1 cellular context compared by ENCODE assay signal in the genomic region with DNA sequence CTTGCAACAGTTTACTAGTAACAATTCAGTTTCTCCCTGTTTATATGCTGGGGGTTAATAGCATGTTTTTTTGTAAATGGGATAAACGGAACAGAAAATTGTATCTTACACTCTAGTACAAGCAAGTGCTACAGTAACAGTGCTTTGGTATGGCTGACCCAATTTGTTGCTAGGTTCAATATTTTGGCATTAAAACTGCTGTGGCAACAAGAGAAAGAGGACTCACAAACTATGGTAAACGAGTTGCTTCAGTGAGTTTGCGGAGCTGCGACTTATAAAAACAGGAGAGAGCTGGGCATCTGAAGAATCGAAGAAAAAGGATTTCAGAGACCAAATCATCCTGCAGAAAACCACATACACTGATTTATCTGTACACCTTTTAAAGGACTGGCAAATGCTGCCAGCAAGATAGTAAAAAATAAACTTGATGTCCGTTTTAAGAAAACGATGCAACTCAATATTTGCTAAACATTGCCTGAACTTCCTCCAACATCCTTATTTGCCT.
TF ChIP-seq lines count a peak whose summit lies in the region.

No MANE protein-coding gene starts in this region.

TF ChIP-seq in GM23338, 12 proteins besides CTCF, POLR2A, EP300 and RAD21 (continued from another document):
- TF ChIP-seq, protein P1, sequence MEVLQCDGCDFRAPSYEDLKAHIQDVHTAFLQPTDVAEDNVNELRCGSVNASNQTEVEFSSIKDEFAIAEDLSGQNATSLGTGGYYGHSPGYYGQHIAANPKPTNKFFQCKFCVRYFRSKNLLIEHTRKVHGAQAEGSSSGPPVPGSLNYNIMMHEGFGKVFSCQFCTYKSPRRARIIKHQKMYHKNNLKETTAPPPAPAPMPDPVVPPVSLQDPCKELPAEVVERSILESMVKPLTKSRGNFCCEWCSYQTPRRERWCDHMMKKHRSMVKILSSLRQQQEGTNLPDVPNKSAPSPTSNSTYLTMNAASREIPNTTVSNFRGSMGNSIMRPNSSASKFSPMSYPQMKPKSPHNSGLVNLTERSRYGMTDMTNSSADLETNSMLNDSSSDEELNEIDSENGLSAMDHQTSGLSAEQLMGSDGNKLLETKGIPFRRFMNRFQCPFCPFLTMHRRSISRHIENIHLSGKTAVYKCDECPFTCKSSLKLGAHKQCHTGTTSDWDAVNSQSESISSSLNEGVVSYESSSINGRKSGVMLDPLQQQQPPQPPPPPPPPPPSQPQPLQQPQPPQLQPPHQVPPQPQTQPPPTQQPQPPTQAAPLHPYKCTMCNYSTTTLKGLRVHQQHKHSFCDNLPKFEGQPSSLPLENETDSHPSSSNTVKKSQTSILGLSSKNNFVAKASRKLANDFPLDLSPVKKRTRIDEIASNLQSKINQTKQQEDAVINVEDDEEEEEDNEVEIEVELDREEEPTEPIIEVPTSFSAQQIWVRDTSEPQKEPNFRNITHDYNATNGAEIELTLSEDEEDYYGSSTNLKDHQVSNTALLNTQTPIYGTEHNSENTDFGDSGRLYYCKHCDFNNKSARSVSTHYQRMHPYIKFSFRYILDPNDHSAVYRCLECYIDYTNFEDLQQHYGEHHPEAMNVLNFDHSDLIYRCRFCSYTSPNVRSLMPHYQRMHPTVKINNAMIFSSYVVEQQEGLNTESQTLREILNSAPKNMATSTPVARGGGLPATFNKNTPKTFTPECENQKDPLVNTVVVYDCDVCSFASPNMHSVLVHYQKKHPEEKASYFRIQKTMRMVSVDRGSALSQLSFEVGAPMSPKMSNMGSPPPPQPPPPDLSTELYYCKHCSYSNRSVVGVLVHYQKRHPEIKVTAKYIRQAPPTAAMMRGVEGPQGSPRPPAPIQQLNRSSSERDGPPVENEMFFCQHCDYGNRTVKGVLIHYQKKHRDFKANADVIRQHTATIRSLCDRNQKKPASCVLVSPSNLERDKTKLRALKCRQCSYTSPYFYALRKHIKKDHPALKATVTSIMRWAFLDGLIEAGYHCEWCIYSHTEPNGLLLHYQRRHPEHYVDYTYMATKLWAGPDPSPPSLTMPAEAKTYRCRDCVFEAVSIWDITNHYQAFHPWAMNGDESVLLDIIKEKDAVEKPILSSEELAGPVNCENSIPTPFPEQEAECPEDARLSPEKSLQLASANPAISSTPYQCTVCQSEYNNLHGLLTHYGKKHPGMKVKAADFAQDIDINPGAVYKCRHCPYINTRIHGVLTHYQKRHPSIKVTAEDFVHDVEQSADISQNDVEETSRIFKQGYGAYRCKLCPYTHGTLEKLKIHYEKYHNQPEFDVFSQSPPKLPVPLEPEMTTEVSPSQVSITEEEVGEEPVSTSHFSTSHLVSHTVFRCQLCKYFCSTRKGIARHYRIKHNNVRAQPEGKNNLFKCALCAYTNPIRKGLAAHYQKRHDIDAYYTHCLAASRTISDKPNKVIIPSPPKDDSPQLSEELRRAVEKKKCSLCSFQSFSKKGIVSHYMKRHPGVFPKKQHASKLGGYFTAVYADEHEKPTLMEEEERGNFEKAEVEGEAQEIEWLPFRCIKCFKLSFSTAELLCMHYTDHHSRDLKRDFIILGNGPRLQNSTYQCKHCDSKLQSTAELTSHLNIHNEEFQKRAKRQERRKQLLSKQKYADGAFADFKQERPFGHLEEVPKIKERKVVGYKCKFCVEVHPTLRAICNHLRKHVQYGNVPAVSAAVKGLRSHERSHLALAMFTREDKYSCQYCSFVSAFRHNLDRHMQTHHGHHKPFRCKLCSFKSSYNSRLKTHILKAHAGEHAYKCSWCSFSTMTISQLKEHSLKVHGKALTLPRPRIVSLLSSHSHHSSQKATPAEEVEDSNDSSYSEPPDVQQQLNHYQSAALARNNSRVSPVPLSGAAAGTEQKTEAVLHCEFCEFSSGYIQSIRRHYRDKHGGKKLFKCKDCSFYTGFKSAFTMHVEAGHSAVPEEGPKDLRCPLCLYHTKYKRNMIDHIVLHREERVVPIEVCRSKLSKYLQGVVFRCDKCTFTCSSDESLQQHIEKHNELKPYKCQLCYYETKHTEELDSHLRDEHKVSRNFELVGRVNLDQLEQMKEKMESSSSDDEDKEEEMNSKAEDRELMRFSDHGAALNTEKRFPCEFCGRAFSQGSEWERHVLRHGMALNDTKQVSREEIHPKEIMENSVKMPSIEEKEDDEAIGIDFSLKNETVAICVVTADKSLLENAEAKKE (CRISPR knock-in tag; IDR thresholded peaks at IDR 0.05): no peak
- TF ChIP-seq EZH2 (IDR thresholded peaks at IDR 0.05; ENCODE audit: low read depth, unreplicated experiment) (no peak), NANOG (IDR thresholded peaks at IDR 0.05; ENCODE audit: borderline replicate concordance) (no peak), JUNB (IDR thresholded peaks at IDR 0.05; ENCODE audit: unreplicated experiment) (no peak), ZNF114 (CRISPR knock-in tag; IDR thresholded peaks at IDR 0.05) (no peak), STAT1 (IDR thresholded peaks at IDR 0.05; ENCODE audit: unreplicated experiment) (no peak), ZNF331 (CRISPR knock-in tag; IDR thresholded peaks at IDR 0.05; ENCODE audit: low read depth) (no peak)
